25 cellular contexts compared by ENCODE assay signal in genomic region chr13:94454906-94455305, GRCh38. TPM values are rescaled to one million over a fixed set of nuclear protein-coding genes. Genes with fewer than 3 reads are reported as not detected.
DNase-seq lines count a peak whose midpoint lies in the region; ATAC-seq, FAIRE-seq and TF ChIP-seq lines count a peak whose summit lies in the region.
"Had no signal": no experiment of that assay in that cellular context is flagged by ENCODE, and none has a peak within 500 bp of the region (broad histone marks: within the 10 kb centered on the region; RNA-seq: fewer than 3 reads in every experiment).

No MANE protein-coding gene starts in this region.

- no peak overlapping the region for H3K4ac ChIP-seq in IMR-90 (ENCODE audit: low read depth, low read length)

- H2BK15ac ChIP-seq in IMR-90 (ENCODE audit: low read depth, low read length), result no peak overlapping the region

- H4K91ac ChIP-seq in IMR-90 (ENCODE audit: insufficient read depth, low read depth, low read length), result no peak overlapping the region

- no peak overlapping the region for H3K4me2 ChIP-seq in IMR-90 (ENCODE audit: low read depth, low read length)

- no peak overlapping the region for H3K14ac ChIP-seq in IMR-90 (replicated peaks; ENCODE audit: low read depth, low read length)

- H3K56ac ChIP-seq in IMR-90 (ENCODE audit: extremely low read depth, insufficient read depth, low read length), result no peak overlapping the region

- FAIRE-seq in bronchial epithelial cell (lab: Jason Lieb, UNC), result no peak

- H3K27ac ChIP-seq in IMR-90 (ENCODE audit: insufficient read depth, low read length), result no peak overlapping the region
- H3K27ac ChIP-seq: ovary, stomach, transverse colon, WERI-Rb-1 had no signal

- H4K5ac ChIP-seq in IMR-90 (ENCODE audit: low read depth, low read length), result no peak overlapping the region

- TF ChIP-seq RAD21 in IMR-90 (IDR thresholded peaks at IDR 0.05; ENCODE audit: low read length), result no peak

- H3K27me3 ChIP-seq in IMR-90 (ENCODE audit: control insufficient read depth, insufficient read depth, low read length) (no peaks in the 10 kb centered on the region), bronchial epithelial cell (ENCODE audit: control insufficient read depth, insufficient read depth, low read length) (no peaks in the 10 kb centered on the region)
- H3K27me3 ChIP-seq: ovary, stomach, transverse colon had no signal

- H3K18ac ChIP-seq in IMR-90 (ENCODE audit: low read depth, low read length), result no peak overlapping the region

- H3K36me3 ChIP-seq in IMR-90 (ENCODE audit: control insufficient read depth, insufficient read depth, low read length), result no peaks in the 10 kb centered on the region
- no peaks in the 10 kb centered on the region for H3K36me3 ChIP-seq in bronchial epithelial cell (ENCODE audit: control insufficient read depth, insufficient read depth, low read length)
- H3K36me3 ChIP-seq: ovary, stomach, transverse colon had no signal

- no peak for ATAC-seq in IMR-90 (ENCODE audit: low read depth)
- ATAC-seq: natural killer cell treated with Interleukin-12 subunit alpha and Interleukin-12 subunit beta and Interleukin-15 and Interleukin-18, amount 100 ng/mL, for 72 hours; Panc1; right cardiac atrium had no signal

- H2AFZ ChIP-seq in IMR-90 (replicated peaks; ENCODE audit: low read length, poor library complexity), result no peak overlapping the region

- no CpG with 5 or more reads among the region's 2 CpGs for WGBS in IMR-90 (ENCODE audit: extremely low coverage in 2 of 2, insufficient read length in 1 of 2), 2 experiments

- no peak overlapping the region for H2BK5ac ChIP-seq in IMR-90 (ENCODE audit: low read depth, low read length, poor library complexity, severe bottlenecking)

- H3K23ac ChIP-seq in IMR-90 (ENCODE audit: low read depth, low read length), result no peak overlapping the region

- CTCF ChIA-PET in IMR-90 (lab: Yijun Ruan, JAX), result no interaction called here

- no peaks in the 10 kb centered on the region for H3K4me1 ChIP-seq in IMR-90 (ENCODE audit: control insufficient read depth, insufficient read depth, low read length)
- H3K4me1 ChIP-seq: stomach, transverse colon had no signal

- intact Hi-C loops in IMR-90 (cut with micrococcal nuclease), result no loop called here

- H2AK5ac ChIP-seq in IMR-90 (ENCODE audit: low read depth, low read length), result no peak overlapping the region

- TF ChIP-seq CTCF in IMR-90 (conservative IDR thresholded peaks at IDR 0.05; ENCODE audit: low read depth, low read length) (no peak), bronchial epithelial cell (IDR thresholded peaks at IDR 0.05; ENCODE audit: insufficient read depth, low read length, severe bottlenecking) (no peak)

- no peak overlapping the region for H4K8ac ChIP-seq in IMR-90 (ENCODE audit: low read depth in 2 of 2, low read length in 2 of 2)

- no peak overlapping the region for H2AK9ac ChIP-seq in IMR-90 (replicated peaks; ENCODE audit: low read depth, low read length, poor library complexity)

- in situ Hi-C loops in IMR-90 (cut with MboI; ENCODE audit: low sequenced_read_pairs) (no loop called here), ACHN (cut with HindIII; ENCODE audit: low pct_ligation_motif_present, low pct_unique_long_range_greater_than_20kb, low sequenced_read_pairs) (no loop called here)

- H4K20me1 ChIP-seq in IMR-90 (ENCODE audit: insufficient read depth, low read length), result no peaks in the 10 kb centered on the region

- H3K79me1 ChIP-seq in IMR-90 (ENCODE audit: low read depth in 1 of 2, low read length in 2 of 2), result no peaks in the 10 kb centered on the region

- no peaks in the 10 kb centered on the region for H3K9me3 ChIP-seq in IMR-90 (ENCODE audit: control insufficient read depth, insufficient read depth, low read length)
- H3K9me3 ChIP-seq: ovary, stomach, transverse colon had no signal

- H3K4me3 ChIP-seq in IMR-90 (ENCODE audit: insufficient read depth, low read depth, low read length) (no peak overlapping the region), bronchial epithelial cell (ENCODE audit: low read depth, low read length) (no peak overlapping the region)
- H3K4me3 ChIP-seq: ovary, stomach, transverse colon had no signal

- no peaks in the 10 kb centered on the region for H3K9me1 ChIP-seq in IMR-90 (ENCODE audit: insufficient read depth, low read length)

- no peak overlapping the region for H3K9ac ChIP-seq in IMR-90 (ENCODE audit: low read depth, low read length)

- POLR2A ChIA-PET in IMR-90 (lab: Charles Lee; ENCODE audit: unreplicated experiment), result no interaction called here

- H2BK120ac ChIP-seq in IMR-90 (ENCODE audit: low read depth, low read length), result no peak overlapping the region

- peak in 2 of 3 donors; percentile 8 to 19 for DNase-seq in stimulated activated CD4-positive, alpha-beta T cell treated with anti-CD3 and anti-CD28 coated beads, Interleukin-12 subunit alpha, Interleukin-12 subunit beta, amount 100 ng/mL, for 48 hours (ENCODE audit: low read depth in 2 of 3, low spot score in 1 of 3)
- DNase-seq in stimulated activated CD4-positive, alpha-beta T cell treated with anti-CD3 and anti-CD28 coated beads, Interleukin-2, amount 100 ng/mL, for 48 hours, result no peak
- DNase-seq in IMR-90, result peak; percentile 1
- DNase-seq in bronchial epithelial cell (ENCODE audit: low read depth), result peak; percentile 4
- no peak for DNase-seq in hippocampal formation (lab: John Stamatoyannopoulos, UW)
- no peak for DNase-seq in ACHN
- DNase-seq in hepatic stellate cell (ENCODE audit: low spot score), result no peak
- DNase-seq: activated effector memory CD4-positive, alpha-beta T cell treated with Interleukin-2 at 50 U/mL for 16 hours; AML-193; aorta; CD8-positive, alpha-beta memory T cell; DMS79; H7; Karpas-422; NCI-H1105 treated with DMSO at 0.1 percent for 48 hours; ovary; right cardiac atrium; stomach; transverse colon; WERI-Rb-1 had no signal

- no TSS peak for BruUV-seq in IMR-90 (replicated peaks; lab: Mats Ljungman, UMichigan)

- dilution Hi-C loops in IMR-90 (cut with HindIII; ENCODE audit: low sequenced_read_pairs, unreplicated experiment), result no loop called here

- H2BK20ac ChIP-seq in IMR-90 (ENCODE audit: low read depth, low read length), result no peak overlapping the region

- no peak for TF ChIP-seq POLR2A in IMR-90 (IDR thresholded peaks at IDR 0.05; ENCODE audit: low read depth, low read length)

TF ChIP-seq in IMR-90, 13 proteins besides CTCF, POLR2A, EP300 and RAD21:
- no peak for TF ChIP-seq NFE2L2 (IDR thresholded peaks at IDR 0.05; ENCODE audit: low read depth, low read length)
- no peak for TF ChIP-seq SMC3 (IDR thresholded peaks at IDR 0.05; ENCODE audit: low read depth, low read length)
- TF ChIP-seq BHLHE40 (IDR thresholded peaks at IDR 0.05; ENCODE audit: low read depth, low read length), result no peak
- no peak for TF ChIP-seq CEBPB (IDR thresholded peaks at IDR 0.05; ENCODE audit: low read depth, low read length)
- no peak for TF ChIP-seq FOS (IDR thresholded peaks at IDR 0.05; ENCODE audit: low read depth, low read length)
- no peak for TF ChIP-seq CHD1 (IDR thresholded peaks at IDR 0.05; ENCODE audit: low read depth, low read length)
- TF ChIP-seq USF2 (IDR thresholded peaks at IDR 0.05; ENCODE audit: low read depth, low read length), result no peak
- no peak for TF ChIP-seq RFX5 (IDR thresholded peaks at IDR 0.05; ENCODE audit: low read depth, low read length)
- TF ChIP-seq MAZ (IDR thresholded peaks at IDR 0.05; ENCODE audit: borderline replicate concordance, low read depth, low read length), result no peak
- no peak for TF ChIP-seq MAFK (IDR thresholded peaks at IDR 0.05; ENCODE audit: low read depth, low read length)
- no peak for TF ChIP-seq RCOR1 (IDR thresholded peaks at IDR 0.05; ENCODE audit: insufficient replicate concordance, low read length)
- TF ChIP-seq MXI1 (IDR thresholded peaks at IDR 0.05; ENCODE audit: borderline replicate concordance, low read depth, low read length), result no peak
- TF ChIP-seq ELK1 (IDR thresholded peaks at IDR 0.05; ENCODE audit: borderline replicate concordance, low read depth, low read length), result no peak
TF ChIP-seq in IMR-90: peak in this region for 0.

RNA-seq across cellular contexts. Expression of gene DCT, which starts 24.6 kb away (rescaled TPM):
- total RNA-seq in IMR-90 (2012; rRNA removed) (not detected in 2 replicates), bronchial epithelial cell (under 0.01 TPM in 1 of 2 replicates, not detected in the other)
- polyA plus RNA-seq in IMR-90 (2012; rRNA removed), result not detected in 2 replicates
- not detected in 2 replicates for polyA plus RNA-seq in IMR-90 (2012; cell fraction: cytosol; rRNA removed)
- 0.08 TPM in 1 of 2 replicates, not detected in the other for polyA plus RNA-seq in IMR-90 (2012; cell fraction: nucleus; rRNA removed; ENCODE audit: low replicate concordance)
- total RNA-seq: epithelial cell of proximal tubule; H7; HT-29; natural killer cell treated with Interleukin-12 subunit alpha and Interleukin-12 subunit beta and Interleukin-15 and Interleukin-18, amount 100 ng/mL, for 72 hours; NCI-H460; transverse colon had no signal
- polyA plus RNA-seq: CD8-positive, alpha-beta memory T cell had no signal

Comparison
In these comparisons a context has a peak if more than half of its experiments do, and no peak if none do; other contexts are left out.
1. DNase-seq: peak in stimulated activated CD4-positive, alpha-beta T cell treated with anti-CD3 and anti-CD28 coated beads, Interleukin-12 subunit alpha, Interleukin-12 subunit beta, amount 100 ng/mL, for 48 hours (2 of 3), IMR-90 (single experiment) and bronchial epithelial cell (single experiment); none in stimulated activated CD4-positive, alpha-beta T cell treated with anti-CD3 and anti-CD28 coated beads, Interleukin-2, amount 100 ng/mL, for 48 hours (0 of 2), hippocampal formation (0 of 2), ACHN (single experiment) and hepatic stellate cell (single experiment).